In the genomic region with DNA sequence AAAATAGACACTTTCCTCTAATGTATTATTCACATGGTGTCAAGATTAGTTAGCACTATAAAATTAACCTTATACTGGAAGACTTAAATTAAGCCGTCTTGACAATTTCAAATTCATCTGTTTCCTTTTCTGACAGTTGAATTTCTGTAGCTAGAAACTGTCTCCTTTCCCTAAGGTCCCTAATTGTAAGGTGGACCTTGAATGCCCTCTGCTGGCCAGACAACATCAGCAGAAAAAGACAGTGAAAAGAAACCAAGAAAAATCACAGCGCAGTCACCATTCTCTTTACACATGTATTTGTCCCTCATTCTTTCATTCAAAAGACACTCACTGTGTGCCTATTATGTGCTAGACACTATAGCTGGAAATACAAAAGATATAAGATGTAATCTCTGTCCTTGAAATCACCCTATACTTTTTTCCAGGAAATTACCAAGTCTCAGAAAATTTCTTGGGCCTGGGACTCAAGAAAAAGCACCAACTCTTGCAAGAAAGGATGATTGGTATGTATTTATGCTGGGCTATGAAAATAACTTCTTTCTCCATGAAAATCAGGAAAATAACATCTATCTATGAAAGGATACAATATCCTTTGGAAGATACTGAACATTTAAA, we compare ENCODE assay signal across 8 cellular contexts. TPM values are rescaled to one million over a fixed set of nuclear protein-coding genes. Genes with fewer than 3 reads are reported as not detected.
DNase-seq lines count a peak whose midpoint lies in the region; ATAC-seq and TF ChIP-seq lines count a peak whose summit lies in the region.

No MANE protein-coding gene starts in this region.

- no peak overlapping the region for H4K8ac ChIP-seq in mesenchymal stem cell (ENCODE audit: low read length)

- H3K4me3 ChIP-seq in LNCaP clone FGC (ENCODE audit: low read depth, low read length) = no peak overlapping the region
- no peak overlapping the region for H3K4me3 ChIP-seq in mesenchymal stem cell (ENCODE audit: insufficient read depth in 1 of 2, low read depth in 1 of 2, low read length in 2 of 2)
- no peak overlapping the region for H3K4me3 ChIP-seq in thyroid gland (replicated peaks in 1 of 3)

- H3K27ac ChIP-seq in mesenchymal stem cell (ENCODE audit: low read length, poor library complexity, severe bottlenecking) (no peak overlapping the region), thyroid gland (no peak overlapping the region)

- H3K27me3 ChIP-seq in mesenchymal stem cell (ENCODE audit: control insufficient read depth in 1 of 2, insufficient read depth in 1 of 2, low read length in 2 of 2) (no peaks in the 10 kb centered on the region), thyroid gland (no peaks in the 10 kb centered on the region)

- H4K91ac ChIP-seq in mesenchymal stem cell (ENCODE audit: low read length) = no peak overlapping the region

- H2BK5ac ChIP-seq in mesenchymal stem cell (ENCODE audit: low read depth, low read length, poor library complexity, severe bottlenecking) = no peak overlapping the region

- TF ChIP-seq POLR2A in thyroid gland (IDR thresholded peaks at IDR 0.05) = no peak

- H3K14ac ChIP-seq in mesenchymal stem cell (ENCODE audit: low read length in 2 of 2) = no peak overlapping the region

- H3K4me2 ChIP-seq in mesenchymal stem cell (ENCODE audit: low read length, poor library complexity, severe bottlenecking) = no peak overlapping the region

- no peaks in the 10 kb centered on the region for H3K79me1 ChIP-seq in mesenchymal stem cell (replicated peaks; ENCODE audit: low read length, poor library complexity, severe bottlenecking)

- TF ChIP-seq CTCF in LNCaP clone FGC (IDR thresholded peaks at IDR 0.05; ENCODE audit: control insufficient read depth, extremely low read depth, insufficient read depth) (peak; percentile 90), thyroid gland (IDR thresholded peaks at IDR 0.05) (peak; percentile 32 to 73 (median 57))

- H2AK5ac ChIP-seq in mesenchymal stem cell (ENCODE audit: low read length, severe bottlenecking) = no peak overlapping the region

- no peak overlapping the region for H3K23ac ChIP-seq in mesenchymal stem cell (ENCODE audit: low read length in 2 of 2)

- H3K36me3 ChIP-seq in mesenchymal stem cell (ENCODE audit: control insufficient read depth in 1 of 2, insufficient read depth in 2 of 2, low read depth in 1 of 2, low read length in 2 of 2) = no peaks in the 10 kb centered on the region
- no peaks in the 10 kb centered on the region for H3K36me3 ChIP-seq in thyroid gland

- 5% methylated on average over 1 of the region's 2 CpGs for WGBS in mesenchymal stem cell
- 25 to 30% methylated on average over 2 of the region's 2 CpGs for WGBS in thyroid gland, 2 donors

- no peak overlapping the region for H2AFZ ChIP-seq in mesenchymal stem cell (ENCODE audit: low read depth, low read length)

- H3K18ac ChIP-seq in mesenchymal stem cell (ENCODE audit: low read depth in 1 of 2, low read length in 2 of 2) = no peak overlapping the region

- H3K4ac ChIP-seq in mesenchymal stem cell (ENCODE audit: low read depth in 1 of 2, low read length in 2 of 2) = no peak overlapping the region

- H3K4me1 ChIP-seq in mesenchymal stem cell (ENCODE audit: control insufficient read depth, insufficient read depth, low read depth, low read length) (no peaks in the 10 kb centered on the region), thyroid gland (no peaks in the 10 kb centered on the region)

- H3K9ac ChIP-seq in mesenchymal stem cell (ENCODE audit: low read length) = no peak overlapping the region

- H2BK15ac ChIP-seq in mesenchymal stem cell (ENCODE audit: low read depth, poor library complexity, severe bottlenecking) = no peak overlapping the region

- peak; percentile 27 to 32 for DNase-seq in NCI-H2081 (lab: John Stamatoyannopoulos, UW)
- no peak for DNase-seq in NCI-H2081 treated with DMSO at 0.1 percent for 48 hours (lab: John Stamatoyannopoulos, UW)
- DNase-seq in LNCaP clone FGC (ENCODE audit: low read depth) = peak; percentile 34
- DNase-seq in T follicular helper cell (ENCODE audit: low read depth) = peak; percentile 10
- peak; percentile 9 to 38 for DNase-seq in dermis microvascular lymphatic vessel endothelial cell (ENCODE audit: low read depth in 2 of 2)
- DNase-seq in mesenchymal stem cell = peak; percentile 43
- DNase-seq in thyroid gland = peak; percentile 27 to 58

- intact Hi-C loops in thyroid gland (cut with DNase I) = no loop called here

- H2BK120ac ChIP-seq in mesenchymal stem cell (ENCODE audit: low read depth, low read length) = no peak overlapping the region

- ATAC-seq in GM21390 (IDR thresholded peaks at IDR 0.05; ENCODE audit: unreplicated experiment) = peak; percentile 74

- H3K9me3 ChIP-seq in mesenchymal stem cell (ENCODE audit: control insufficient read depth, low read length) = no peaks in the 10 kb centered on the region
- H3K9me3 ChIP-seq in thyroid gland = no peaks in the 10 kb centered on the region

- H2BK12ac ChIP-seq in mesenchymal stem cell (ENCODE audit: low read length in 2 of 2) = no peak overlapping the region

RNA-seq across cellular contexts. Expression of a gene that starts 32.7 kb away (rescaled TPM):
- total RNA-seq in dermis microvascular lymphatic vessel endothelial cell (not detected in 2 replicates), thyroid gland (not detected)
- polyA plus RNA-seq in mesenchymal stem cell (2013, experiment 1 of 2) = not detected
- polyA plus RNA-seq in mesenchymal stem cell (2013, experiment 2 of 2) = not detected

RNA-seq across cellular contexts. Expression of a gene that starts 41.0 kb away (rescaled TPM):
- total RNA-seq in dermis microvascular lymphatic vessel endothelial cell (not detected in 2 replicates), thyroid gland (not detected)
- polyA plus RNA-seq in mesenchymal stem cell (2013, experiment 1 of 2) = not detected
- not detected for polyA plus RNA-seq in mesenchymal stem cell (2013, experiment 2 of 2)
